ENCODE assay signal across 8 cellular contexts in the genomic region with DNA sequence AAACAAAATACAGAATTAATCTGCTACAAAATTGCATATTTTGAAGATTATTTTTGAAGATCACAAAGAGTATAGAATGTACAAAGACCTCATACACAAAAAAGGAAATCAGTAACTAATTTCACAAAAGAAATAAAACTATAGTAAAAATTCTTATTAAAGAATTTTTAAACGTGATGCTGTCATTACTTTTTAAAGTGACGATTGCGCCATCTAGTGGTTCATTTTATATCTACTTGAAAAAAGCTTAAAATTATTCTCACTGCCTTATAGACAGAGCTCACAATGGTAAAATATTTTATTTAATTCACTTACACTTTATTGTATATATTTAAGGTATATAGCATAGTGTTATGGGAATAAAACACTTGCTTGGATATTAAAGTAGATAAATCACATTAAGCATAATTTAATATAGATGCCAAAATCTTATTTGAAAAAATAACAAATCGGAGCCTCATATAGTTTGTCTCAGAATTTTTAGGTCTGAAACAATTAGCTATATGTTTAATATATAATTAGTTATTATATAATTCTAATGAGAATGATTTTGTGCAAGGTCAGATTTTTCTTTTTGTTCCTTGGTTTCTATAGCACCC.
A peak's percentile ranks its signal among the peaks of the same experiment; 100 is the strongest.
DNase-seq lines count a peak whose midpoint lies in the region; ATAC-seq lines count a peak whose summit lies in the region.

No MANE protein-coding gene starts in this region.

- DNase-seq in Daoy (ENCODE audit: low read depth) (peak; percentile 10), RPMI7951 (ENCODE audit: low read depth) (peak; percentile 30), fibroblast of gingiva (ENCODE audit: low read depth) (peak; percentile 8), retina (peak; percentile 9)
- peak; percentile 43 for DNase-seq in Jurkat, Clone E6-1 (ENCODE audit: low read depth, low spot score)
- DNase-seq in stimulated activated naive CD8-positive, alpha-beta T cell treated with anti-CD3 and anti-CD28 coated beads, Interleukin-15, Interleukin-2, amounts not matched to agents 100 U/mL and 50 U/mL, for 24 hours, result no peak
- DNase-seq in activated T-cell treated with anti-CD3 and anti-CD28 coated beads, Interleukin-2, amount 50 U/mL, for 48 hours, result no peak

- no peak for ATAC-seq in GM18873 (IDR thresholded peaks at IDR 0.05; ENCODE audit: low FRiP score, unreplicated experiment)
- no peak for ATAC-seq in stimulated activated naive CD8-positive, alpha-beta T cell treated with anti-CD3 and anti-CD28 coated beads, Interleukin-15, Interleukin-2, amounts not matched to agents 100 U/mL and 50 U/mL, for 24 hours

- no peak overlapping the region for H3K4me3 ChIP-seq in Jurkat, Clone E6-1 (ENCODE audit: low read length)

Comparison
In these comparisons a context has a peak if more than half of its experiments do, and no peak if none do; other contexts are left out.
1. DNase-seq: peak in Daoy (single experiment), Jurkat, Clone E6-1 (single experiment), RPMI7951 (single experiment), fibroblast of gingiva (single experiment) and retina (single experiment); none in stimulated activated naive CD8-positive, alpha-beta T cell treated with anti-CD3 and anti-CD28 coated beads, Interleukin-15, Interleukin-2, amounts not matched to agents 100 U/mL and 50 U/mL, for 24 hours (single experiment) and activated T-cell treated with anti-CD3 and anti-CD28 coated beads, Interleukin-2, amount 50 U/mL, for 48 hours (0 of 2).